In the genomic region with DNA sequence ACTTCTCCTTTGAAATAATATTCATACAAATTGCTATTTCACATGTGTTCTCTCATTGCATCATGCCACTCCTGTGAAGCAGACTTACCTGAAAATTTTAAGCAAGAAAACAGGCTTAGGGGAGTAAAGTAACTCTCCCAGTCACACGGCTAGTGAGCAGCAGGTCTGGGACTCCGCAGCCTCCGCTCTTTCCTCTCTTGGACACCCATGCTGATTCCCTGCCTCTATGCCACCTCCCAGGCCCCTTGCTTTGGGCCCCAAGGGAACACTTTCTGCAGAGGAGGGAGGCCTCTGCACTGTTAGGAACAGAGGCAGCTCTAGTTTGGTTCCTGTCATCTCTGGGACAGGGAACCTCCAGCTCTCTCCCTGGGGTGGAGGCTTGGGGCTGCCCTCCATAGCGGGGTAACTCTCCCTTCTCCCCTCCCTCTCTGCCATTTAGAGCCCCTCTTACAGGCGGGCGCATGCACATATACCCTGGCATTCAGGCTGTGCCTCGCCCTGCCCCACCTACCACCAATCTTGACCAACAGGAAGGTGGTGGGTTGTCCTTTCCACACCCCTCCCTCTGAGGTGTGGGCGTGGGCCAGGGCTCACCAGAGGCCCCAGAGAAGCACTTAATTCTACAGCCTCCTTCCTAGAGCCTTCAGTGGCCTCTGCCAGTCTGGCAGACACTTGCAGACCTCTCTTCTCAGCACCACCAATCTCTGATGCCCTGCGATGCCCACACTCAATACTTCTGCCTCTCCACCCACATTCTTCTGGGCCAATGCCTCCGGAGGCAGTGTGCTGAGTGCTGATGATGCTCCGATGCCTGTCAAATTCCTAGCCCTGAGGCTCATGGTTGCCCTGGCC, we compare ENCODE assay signal across 8 cellular contexts. TPM values are rescaled to one million over a fixed set of nuclear protein-coding genes. Genes with fewer than 3 reads are reported as not detected.
DNase-seq lines count a peak whose midpoint lies in the region; ATAC-seq and TF ChIP-seq lines count a peak whose summit lies in the region.

A gene with protein sequence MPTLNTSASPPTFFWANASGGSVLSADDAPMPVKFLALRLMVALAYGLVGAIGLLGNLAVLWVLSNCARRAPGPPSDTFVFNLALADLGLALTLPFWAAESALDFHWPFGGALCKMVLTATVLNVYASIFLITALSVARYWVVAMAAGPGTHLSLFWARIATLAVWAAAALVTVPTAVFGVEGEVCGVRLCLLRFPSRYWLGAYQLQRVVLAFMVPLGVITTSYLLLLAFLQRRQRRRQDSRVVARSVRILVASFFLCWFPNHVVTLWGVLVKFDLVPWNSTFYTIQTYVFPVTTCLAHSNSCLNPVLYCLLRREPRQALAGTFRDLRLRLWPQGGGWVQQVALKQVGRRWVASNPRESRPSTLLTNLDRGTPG (plus strand): TSS at position 646 of the 852 bp plus-strand sequence. CDS start 72 bp downstream, at position 718.

- no CpG with 5 or more reads among the region's 11 CpGs for WGBS in trophoblast cell (ENCODE audit: extremely low coverage, insufficient coverage, insufficient read length)

- intact Hi-C loops in PC-9 (cut with micrococcal nuclease; ENCODE audit: unreplicated experiment) = no loop called here

- H2BK5ac ChIP-seq in trophoblast cell (ENCODE audit: low read depth, low read length, poor library complexity) = no peak within 1 kb of the TSS

- H3K27me3 ChIP-seq in PC-9 (ENCODE audit: insufficient read depth, low read depth) = no peaks in the 10 kb centered on the region
- H3K27me3 ChIP-seq in duodenal mucosa (ENCODE audit: control insufficient read depth in 1 of 2, insufficient read depth in 2 of 2, low read length in 2 of 2) = no peaks in the 10 kb centered on the region
- H3K27me3 ChIP-seq in trophoblast cell (ENCODE audit: insufficient read depth, low read length) = no peaks in the 10 kb centered on the region

- no peak within 1 kb of the TSS for H3K14ac ChIP-seq in trophoblast cell (ENCODE audit: low read length)

- H3K27ac ChIP-seq in PC-9 = peak within 1 kb of the TSS; percentile 85
- peak within 1 kb of the TSS; percentile 71 for H3K27ac ChIP-seq in duodenal mucosa (ENCODE audit: low read depth, low read length)
- no peak within 1 kb of the TSS for H3K27ac ChIP-seq in trophoblast cell (ENCODE audit: low read depth, low read length)

- H4K20me1 ChIP-seq in PC-9 (ENCODE audit: insufficient read depth) = peaks cover 15% of the 10 kb centered on the region; the same call in 1 of the 2 replicates

- H4K12ac ChIP-seq in trophoblast cell (ENCODE audit: low read depth, low read length) = no peak within 1 kb of the TSS

- no peak within 1 kb of the TSS for H2BK12ac ChIP-seq in trophoblast cell (ENCODE audit: low read length)

- H2BK120ac ChIP-seq in trophoblast cell (ENCODE audit: insufficient read depth, low read length, poor library complexity) = no peak within 1 kb of the TSS

- no peak within 1 kb of the TSS for H2AK5ac ChIP-seq in trophoblast cell (ENCODE audit: low read length)

- ATAC-seq in GM18867 (IDR thresholded peaks at IDR 0.05; ENCODE audit: unreplicated experiment) = no peak
- ATAC-seq in GM21528 (IDR thresholded peaks at IDR 0.05; ENCODE audit: low FRiP score, unreplicated experiment) = no peak

- peak within 1 kb of the TSS; percentile 42 for H3K4me2 ChIP-seq in PC-9
- H3K4me2 ChIP-seq in trophoblast cell (ENCODE audit: low read length) = no peak within 1 kb of the TSS

- BruUV-seq in PC-9 (replicated peaks; lab: Mats Ljungman, UMichigan) = no TSS peak

- POLR2A ChIA-PET in PC-9 (lab: Charles Lee; ENCODE audit: unreplicated experiment) = interaction anchor here (0.5 to 0.7 kb wide), 4 partner anchors 14 to 348 kb away, joined by 3 to 8 read pairs (median 5); no protein-coding TSS in a partner anchor

- no peak within 1 kb of the TSS for H2AFZ ChIP-seq in PC-9
- H2AFZ ChIP-seq in trophoblast cell (ENCODE audit: insufficient read depth, low read length, poor library complexity) = peak within 1 kb of the TSS; percentile 4

- no peak within 1 kb of the TSS for H3K23ac ChIP-seq in trophoblast cell (ENCODE audit: low read length)

- DNase-seq in NCI-H2171 treated with DMSO at 0.1 percent for 48 hours (lab: John Stamatoyannopoulos, UW) = peak; percentile 41
- DNase-seq in NCI-H2171 (lab: John Stamatoyannopoulos, UW) = no peak
- DNase-seq in PC-9 = peak; percentile 62 to 73
- DNase-seq in trophoblast cell = no peak
- no peak for DNase-seq in activated CD4-positive, alpha-beta T cell treated with anti-CD3 and anti-CD28 coated beads, Interleukin-2, amount 50 U/mL, for 1 hour

- no peaks in the 10 kb centered on the region for H3K9me2 ChIP-seq in PC-9 (ENCODE audit: insufficient read depth)

- H4K91ac ChIP-seq in trophoblast cell (ENCODE audit: low read depth, low read length) = no peak within 1 kb of the TSS

- H3F3A ChIP-seq in PC-9 (ENCODE audit: insufficient read depth, low read depth) = peaks cover 66% of the 10 kb centered on the region

- H3K4ac ChIP-seq in trophoblast cell (ENCODE audit: low read depth, low read length) = no peak within 1 kb of the TSS

- no peaks in the 10 kb centered on the region for H3K79me1 ChIP-seq in trophoblast cell (ENCODE audit: low read length)

- H3K36me3 ChIP-seq in PC-9 (ENCODE audit: low read depth) (no peaks in the 10 kb centered on the region), duodenal mucosa (ENCODE audit: control insufficient read depth in 1 of 2, insufficient read depth in 2 of 2, low read length in 2 of 2) (no peaks in the 10 kb centered on the region), trophoblast cell (ENCODE audit: control insufficient read depth in 1 of 2, insufficient read depth in 2 of 2, low read length in 2 of 2) (peaks cover 2 to 4% of the 10 kb centered on the region in 2 experiments)

- peak within 1 kb of the TSS; percentile 39 for H4K8ac ChIP-seq in trophoblast cell (ENCODE audit: low read depth, low read length)

- CTCF ChIA-PET in PC-9 (lab: Charles Lee) = interaction anchor here (0.5 to 1.3 kb wide), 3 partner anchors 10 to 189 kb away, joined by 3 to 6 read pairs (median 4); no protein-coding TSS in a partner anchor

- H3K79me2 ChIP-seq in PC-9 (ENCODE audit: low read depth) (no peaks in the 10 kb centered on the region), trophoblast cell (ENCODE audit: control insufficient read depth, insufficient read depth, low read length, poor library complexity) (no peaks in the 10 kb centered on the region)

- no peak within 1 kb of the TSS for H3K18ac ChIP-seq in trophoblast cell (ENCODE audit: low read length)

- H3K9me3 ChIP-seq in PC-9 (ENCODE audit: insufficient read depth, low read depth) (no peaks in the 10 kb centered on the region), duodenal mucosa (ENCODE audit: control insufficient read depth in 1 of 2, low read length in 2 of 2) (no peaks in the 10 kb centered on the region), trophoblast cell (ENCODE audit: insufficient read depth, low read depth, low read length) (no peaks in the 10 kb centered on the region)

- TF ChIP-seq CTCF in PC-9 (conservative IDR thresholded peaks at IDR 0.05) = no peak

- H3K4me3 ChIP-seq in PC-9 (no peak within 1 kb of the TSS), duodenal mucosa (ENCODE audit: low read depth in 1 of 2, low read length in 2 of 2) (peak within 1 kb of the TSS; percentile 57 to 68), trophoblast cell (ENCODE audit: low read depth, low read length) (no peak within 1 kb of the TSS)

- peaks cover 60% of the 10 kb centered on the region for H3K4me1 ChIP-seq in PC-9 (replicated peaks; ENCODE audit: insufficient read depth)
- peaks cover 56 to 58% of the 10 kb centered on the region in 2 donors for H3K4me1 ChIP-seq in duodenal mucosa (ENCODE audit: control insufficient read depth in 1 of 2, insufficient read depth in 2 of 2, low read length in 2 of 2)
- H3K4me1 ChIP-seq in trophoblast cell (ENCODE audit: control insufficient read depth in 1 of 2, insufficient read depth in 2 of 2, low read length in 2 of 2) = no peaks in the 10 kb centered on the region

- H3K9ac ChIP-seq in duodenal mucosa (ENCODE audit: low read depth in 1 of 2, low read length in 2 of 2) (peak within 1 kb of the TSS; percentile 67 to 81), trophoblast cell (ENCODE audit: low read length) (peak within 1 kb of the TSS; percentile 12)

RNA-seq across cellular contexts. Expression of the gene that starts here (rescaled TPM):
- total RNA-seq in PC-9 (2021) = 0.33 TPM in 1 of 2 replicates, not detected in the other
- not detected in 2 replicates for polyA plus RNA-seq in trophoblast cell (2013)

Comparison
In these comparisons a context has a peak if more than half of its experiments do, and no peak if none do; other contexts are left out.
1. Peak in DNase-seq, H3K27ac ChIP-seq and H3K4me2 ChIP-seq in PC-9; RNA of the gene not detected or under 1 TPM.
2. H3K4me3 ChIP-seq: peak in duodenal mucosa (2 of 2); none in PC-9 (single experiment) and trophoblast cell (single experiment).